10 cellular contexts compared by ENCODE assay signal in the genomic region with DNA sequence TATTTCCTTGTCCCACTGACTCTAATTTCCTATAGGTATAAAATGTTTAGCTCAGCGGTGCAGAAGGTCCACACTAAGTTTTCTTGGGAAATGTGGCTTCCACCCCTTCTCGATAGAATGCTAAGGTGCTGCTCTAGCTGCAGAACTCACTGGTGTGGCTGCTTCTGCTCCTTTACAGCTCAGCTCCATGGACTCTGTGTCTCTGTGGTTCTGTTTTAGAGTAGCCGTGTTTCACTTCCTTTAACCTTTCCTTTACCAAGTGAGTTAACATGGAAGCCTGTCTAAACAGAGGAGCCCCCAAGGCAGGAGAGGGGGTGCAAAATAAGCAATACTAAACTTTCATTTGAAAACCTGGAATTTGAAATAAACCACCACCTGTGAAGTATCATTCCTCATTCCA.
A peak's percentile ranks its signal among the peaks of the same experiment; 100 is the strongest.
DNase-seq lines count a peak whose midpoint lies in the region; ATAC-seq and TF ChIP-seq lines count a peak whose summit lies in the region.
"Had no signal": no experiment of that assay in that cellular context is flagged by ENCODE, and none has a peak within 500 bp of the region (broad histone marks: within the 10 kb centered on the region; RNA-seq: fewer than 3 reads in every experiment).

No MANE protein-coding gene starts in this region.

- no peaks in the 10 kb centered on the region for H3K4me1 Mint-ChIP-seq in glutamatergic neuron (ENCODE audit: low read depth, unreplicated experiment)

- no peak overlapping the region for H3K27ac Mint-ChIP-seq in glutamatergic neuron (ENCODE audit: unreplicated experiment)

- H3K36me3 Mint-ChIP-seq in glutamatergic neuron (ENCODE audit: unreplicated experiment): no peaks in the 10 kb centered on the region

- H3K36me3 ChIP-seq in BLaER1 treated with 17β-estradiol and CSF1 and Interleukin-3, amounts not matched to agents 10 nM and 100 nM: peaks cover 0 to 29% (median 9%) of the 10 kb centered on the region in 11 experiments; a peak in 11 of 22 replicates
- H3K36me3 ChIP-seq in adipocyte (ENCODE audit: control insufficient read depth, insufficient read depth, low read length, severe bottlenecking): no peaks in the 10 kb centered on the region
- no peaks in the 10 kb centered on the region for H3K36me3 ChIP-seq in muscle layer of duodenum (ENCODE audit: control insufficient read depth in 1 of 2, insufficient read depth in 2 of 2, low read length in 2 of 2)
- no peaks in the 10 kb centered on the region for H3K36me3 ChIP-seq in effector memory CD4-positive, alpha-beta T cell (ENCODE audit: control insufficient read depth, insufficient read depth, low read length)

- H3K4me1 ChIP-seq in BLaER1 treated with 17β-estradiol and CSF1 and Interleukin-3, amounts not matched to agents 10 nM and 100 nM: peaks cover 54 to 91% (median 61%) of the 10 kb centered on the region in 10 experiments
- H3K4me1 ChIP-seq in adipocyte (ENCODE audit: control insufficient read depth, insufficient read depth, low read length) (peaks cover 33% of the 10 kb centered on the region), muscle layer of duodenum (ENCODE audit: control insufficient read depth in 1 of 2, insufficient read depth in 2 of 2, low read length in 2 of 2) (no peaks in the 10 kb centered on the region)
- H3K4me1 ChIP-seq in effector memory CD4-positive, alpha-beta T cell (ENCODE audit: control insufficient read depth, insufficient read depth, low read length, poor library complexity, severe bottlenecking): peaks cover 4% of the 10 kb centered on the region

- H3K4me2 ChIP-seq in BLaER1 treated with 17β-estradiol and CSF1 and Interleukin-3, amounts not matched to agents 10 nM and 100 nM: peak overlapping the region; percentile 83 to 98 (median 95)

- H4K20me1 ChIP-seq in BLaER1 treated with 17β-estradiol and CSF1 and Interleukin-3, amounts not matched to agents 10 nM and 100 nM: peaks cover 0 to 48% (median 24%) of the 10 kb centered on the region in 11 experiments; a peak in 15 of 22 replicates

- no peaks in the 10 kb centered on the region for H3K27me3 Mint-ChIP-seq in glutamatergic neuron (ENCODE audit: unreplicated experiment)

- peak overlapping the region; percentile 20 to 97 (median 91); a peak in 21 of 22 replicates for H3K27ac ChIP-seq in BLaER1 treated with 17β-estradiol and CSF1 and Interleukin-3, amounts not matched to agents 10 nM and 100 nM
- H3K27ac ChIP-seq in muscle layer of duodenum (ENCODE audit: low read length): peak overlapping the region; percentile 35
- H3K27ac ChIP-seq in effector memory CD4-positive, alpha-beta T cell (ENCODE audit: insufficient read depth, low read length, poor library complexity, severe bottlenecking): no peak overlapping the region

- no peak overlapping the region for H3K4me3 Mint-ChIP-seq in glutamatergic neuron (ENCODE audit: unreplicated experiment)

- no peak for TF ChIP-seq CTCF in glutamatergic neuron (IDR thresholded peaks at IDR 0.05; ENCODE audit: partially characterized antibody, unreplicated experiment)

- peak overlapping the region; percentile 58 to 91 (median 84); a peak in 21 of 22 replicates for H3K9ac ChIP-seq in BLaER1 treated with 17β-estradiol and CSF1 and Interleukin-3, amounts not matched to agents 10 nM and 100 nM
- peak overlapping the region; percentile 82 for H3K9ac ChIP-seq in adipocyte (ENCODE audit: low read length)

- peak; percentile 49 for ATAC-seq in HG03066 (IDR thresholded peaks at IDR 0.05; ENCODE audit: low read depth, unreplicated experiment)

- no peaks in the 10 kb centered on the region for H3K27me3 ChIP-seq in BLaER1 treated with 17β-estradiol and CSF1 and Interleukin-3, amounts not matched to agents 10 nM and 100 nM
- H3K27me3 ChIP-seq in adipocyte (replicated peaks; ENCODE audit: control insufficient read depth, insufficient read depth, low read length): no peaks in the 10 kb centered on the region
- no peaks in the 10 kb centered on the region for H3K27me3 ChIP-seq in muscle layer of duodenum (ENCODE audit: low read depth, low read length)
- H3K27me3 ChIP-seq in effector memory CD4-positive, alpha-beta T cell (replicated peaks; ENCODE audit: control insufficient read depth, insufficient read depth, low read length, poor library complexity, severe bottlenecking): no peaks in the 10 kb centered on the region

- no peak for DNase-seq in adipocyte (ENCODE audit: low read depth)
- no peak for DNase-seq in stimulated activated CD4-positive, alpha-beta T cell treated with anti-CD3 and anti-CD28 coated beads, Interleukin-12 subunit alpha, Interleukin-12 subunit beta, amount 100 ng/mL, for 4 hours
- DNase-seq in glutamatergic neuron: no peak
- DNase-seq in effector memory CD4-positive, alpha-beta T cell: no peak
- DNase-seq in effector CD8-positive, alpha-beta T cell (lab: John Stamatoyannopoulos, UW): no peak
- DNase-seq: activated gamma-delta T cell treated with Interleukin-2 at 50 U/mL for 16 hours, NCI-H524 had no signal

- no peaks in the 10 kb centered on the region for H3K9me3 Mint-ChIP-seq in glutamatergic neuron (ENCODE audit: unreplicated experiment)

- H3K9me3 ChIP-seq in BLaER1 treated with 17β-estradiol and CSF1 and Interleukin-3, amounts not matched to agents 10 nM and 100 nM (replicated peaks in 1 of 11): no peaks in the 10 kb centered on the region
- H3K9me3 ChIP-seq in adipocyte (ENCODE audit: control insufficient read depth, low read length) (no peaks in the 10 kb centered on the region), muscle layer of duodenum (ENCODE audit: control insufficient read depth in 1 of 2, low read length in 2 of 2) (no peaks in the 10 kb centered on the region)
- H3K9me3 ChIP-seq in effector memory CD4-positive, alpha-beta T cell (ENCODE audit: control insufficient read depth, low read length): no peaks in the 10 kb centered on the region

- H3K4me3 ChIP-seq in BLaER1 treated with 17β-estradiol and CSF1 and Interleukin-3, amounts not matched to agents 10 nM and 100 nM: peak overlapping the region; percentile 51 to 80 (median 71)
- H3K4me3 ChIP-seq in adipocyte (ENCODE audit: low read length) (peak overlapping the region; percentile 77), muscle layer of duodenum (ENCODE audit: low read depth in 1 of 2, low read length in 2 of 2) (peak overlapping the region in 1 of 2 donors; percentile 20)
- no peak overlapping the region for H3K4me3 ChIP-seq in effector memory CD4-positive, alpha-beta T cell (ENCODE audit: insufficient read depth, low read depth, low read length, poor library complexity, severe bottlenecking)
